ENCODE assay signal across 9 cellular contexts in genomic region chr12:62436164-62436503, GRCh38. TPM values are rescaled to one million over a fixed set of nuclear protein-coding genes. Genes with fewer than 3 reads are reported as not detected.
DNase-seq lines count a peak whose midpoint lies in the region; ATAC-seq, FAIRE-seq and TF ChIP-seq lines count a peak whose summit lies in the region.
"Had no signal": no experiment of that assay in that cellular context is flagged by ENCODE, and none has a peak within 500 bp of the region (broad histone marks: within the 10 kb centered on the region; RNA-seq: fewer than 3 reads in every experiment).

No MANE protein-coding gene starts in this region.

- no peak for TF ChIP-seq CTCF in AG04449 (IDR thresholded peaks at IDR 0.05; ENCODE audit: insufficient read depth, low read length, missing control alignments)
- TF ChIP-seq CTCF in activated B cell treated with CpG ODN at 0.5 μM for 24 hours (IDR thresholded peaks at IDR 0.05): no peak
- no peak for TF ChIP-seq CTCF in osteocyte (IDR thresholded peaks at IDR 0.05)

- FAIRE-seq in GM19239 (lab: Jason Lieb, UNC): no peak

- POLR2A ChIA-PET in AG04449 (lab: Yijun Ruan, JAX) (no interaction called here), activated B cell treated with CpG ODN at 0.5 μM for 24 hours (lab: Charles Lee) (no interaction called here)

- H3K27me3 Mint-ChIP-seq in activated B cell treated with CpG ODN at 0.5 μM for 24 hours (peaks cover 13% of the 10 kb centered on the region), memory B cell (peaks cover 6% of the 10 kb centered on the region), osteocyte (ENCODE audit: unreplicated experiment) (peaks cover 29% of the 10 kb centered on the region)

- H3K9me3 Mint-ChIP-seq in activated B cell treated with CpG ODN at 0.5 μM for 24 hours: peaks cover 5% of the 10 kb centered on the region
- H3K9me3 Mint-ChIP-seq in memory B cell: peaks cover 2% of the 10 kb centered on the region
- H3K9me3 Mint-ChIP-seq in osteocyte (ENCODE audit: unreplicated experiment): peaks cover 7% of the 10 kb centered on the region

- CTCF ChIA-PET in AG04449 (lab: Yijun Ruan, JAX) (interaction anchor here (0.7 to 8.1 kb wide), 26 partner anchors 12 to 633 kb away, joined by 3 to 229 read pairs (median 4); partner anchors contain the start of genes MON2 and USP15), activated B cell treated with CpG ODN at 0.5 μM for 24 hours (lab: Charles Lee) (interaction anchor here (1.3 to 5.5 kb wide), 6 partner anchors 31 to 377 kb away, joined by 4 to 110 read pairs (median 5); partner anchors contain the start of gene MON2)

- no peak overlapping the region for H3K27ac Mint-ChIP-seq in activated B cell treated with CpG ODN at 0.5 μM for 24 hours
- no peak overlapping the region for H3K27ac Mint-ChIP-seq in memory B cell
- no peak overlapping the region for H3K27ac Mint-ChIP-seq in osteocyte (ENCODE audit: unreplicated experiment)

- peak overlapping the region; percentile 62; the same call in 1 of the 2 replicates for H3K4me3 ChIP-seq in AG04449 (ENCODE audit: low read depth, low read length)

- H3K4me3 Mint-ChIP-seq in activated B cell treated with CpG ODN at 0.5 μM for 24 hours: peak overlapping the region; percentile 79
- peak overlapping the region; percentile 85 for H3K4me3 Mint-ChIP-seq in memory B cell
- H3K4me3 Mint-ChIP-seq in osteocyte (ENCODE audit: unreplicated experiment): no peak overlapping the region

- intact Hi-C loops in activated B cell treated with CpG ODN at 0.5 μM for 24 hours (cut with micrococcal nuclease): no loop called here

- H3K4me1 Mint-ChIP-seq in activated B cell treated with CpG ODN at 0.5 μM for 24 hours: peaks cover 17% of the 10 kb centered on the region
- peaks cover 16% of the 10 kb centered on the region for H3K4me1 Mint-ChIP-seq in memory B cell
- peaks cover 14% of the 10 kb centered on the region for H3K4me1 Mint-ChIP-seq in osteocyte (ENCODE audit: unreplicated experiment)

- ATAC-seq in GM18867 (IDR thresholded peaks at IDR 0.05; ENCODE audit: unreplicated experiment) (peak; percentile 43), activated B cell treated with CpG ODN at 0.5 μM for 24 hours (ENCODE audit: low read depth) (no peak), memory B cell (ENCODE audit: low read depth) (no peak), HG02759 (IDR thresholded peaks at IDR 0.05; ENCODE audit: unreplicated experiment) (no peak)
- ATAC-seq: HCT116 had no signal

- DNase-seq in AG04449 (ENCODE audit: low read depth, low spot score) (no peak), activated B cell treated with CpG ODN at 0.5 μM for 24 hours (no peak), memory B cell (ENCODE audit: low spot score in 2 of 2) (no peak), NCI-H2081 treated with DMSO at 0.1 percent for 48 hours (lab: John Stamatoyannopoulos, UW) (no peak), osteocyte (ENCODE audit: extremely low spot score, unreplicated experiment) (no peak), GM19239 (ENCODE audit: insufficient read length, low spot score) (no peak)

- no peaks in the 10 kb centered on the region for H3K36me3 Mint-ChIP-seq in activated B cell treated with CpG ODN at 0.5 μM for 24 hours (ENCODE audit: low read depth)
- no peaks in the 10 kb centered on the region for H3K36me3 Mint-ChIP-seq in memory B cell
- no peaks in the 10 kb centered on the region for H3K36me3 Mint-ChIP-seq in osteocyte (ENCODE audit: unreplicated experiment)

RNA-seq across cellular contexts. Expression of gene MON2, which starts 30.5 kb away (rescaled TPM):
- total RNA-seq in activated B cell treated with CpG ODN at 0.5 μM for 24 hours: 51.6 and 69.9 TPM in 2 replicates
- total RNA-seq in osteocyte: 53.4 and 64.0 TPM in 2 replicates
